In the genomic region with DNA sequence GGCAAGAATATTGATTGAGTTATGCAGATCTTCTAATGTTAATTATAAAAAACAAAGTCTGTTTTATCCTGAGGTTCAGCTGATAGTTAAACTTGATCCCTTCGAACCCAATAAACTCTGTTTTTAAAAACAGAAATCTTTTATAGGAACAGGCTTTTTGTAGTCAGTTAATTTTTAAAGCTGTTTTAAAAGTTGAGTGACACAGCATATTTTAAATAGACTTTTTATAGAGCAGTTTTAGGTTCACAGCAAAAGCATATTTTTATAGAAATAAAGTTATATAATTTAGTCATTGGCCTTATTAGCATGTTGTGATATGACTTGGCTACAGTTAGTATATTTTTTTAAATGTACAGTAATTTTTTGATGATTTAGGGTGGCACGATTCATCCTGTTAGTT, we compare ENCODE assay signal across 24 cellular contexts. TPM values are rescaled to one million over a fixed set of nuclear protein-coding genes. Genes with fewer than 3 reads are reported as not detected.
DNase-seq lines count a peak whose midpoint lies in the region; ATAC-seq, FAIRE-seq and TF ChIP-seq lines count a peak whose summit lies in the region.
"Had no signal": no experiment of that assay in that cellular context is flagged by ENCODE, and none has a peak within 500 bp of the region (broad histone marks: within the 10 kb centered on the region; RNA-seq: fewer than 3 reads in every experiment).

No MANE protein-coding gene starts in this region.

- H3K9me3 ChIP-seq in A549 (no peaks in the 10 kb centered on the region), esophagus muscularis mucosa (no peaks in the 10 kb centered on the region), smooth muscle cell (replicated peaks; ENCODE audit: low read depth) (no peaks in the 10 kb centered on the region)
- H3K9me3 ChIP-seq: left lung had no signal

- H3K4me1 Mint-ChIP-seq in activated CD8-positive, alpha-beta T cell treated with anti-CD3 and anti-CD28 coated beads, Interleukin-2, amount 10 ng/mL, durations not matched to agents 7 days and 5 days (ENCODE audit: low read depth), result peaks cover 22% of the 10 kb centered on the region

- H2AFZ ChIP-seq in smooth muscle cell (ENCODE audit: low read depth), result no peak overlapping the region

- H3K27me3 ChIP-seq in esophagus muscularis mucosa (no peaks in the 10 kb centered on the region), smooth muscle cell (ENCODE audit: low read depth) (no peaks in the 10 kb centered on the region)
- H3K27me3 ChIP-seq: left lung had no signal

- CTCF ChIA-PET in A549 (lab: Yijun Ruan, JAX), result interaction anchor here (1.1 to 3.7 kb wide), 2 partner anchors 43 to 52 kb away, joined by 3 to 12 read pairs; no protein-coding TSS in a partner anchor
- CTCF ChIA-PET in HEK293T (lab: Yijun Ruan, JAX), result no interaction called here
- CTCF ChIA-PET in activated CD8-positive, alpha-beta T cell treated with anti-CD3 and anti-CD28 coated beads, Interleukin-2, amount 10 ng/mL, durations not matched to agents 7 days and 5 days (lab: Charles Lee), result no interaction called here

- peaks cover 99% of the 10 kb centered on the region for H3K79me2 ChIP-seq in smooth muscle cell (ENCODE audit: low read depth)

- no peak for TF ChIP-seq RAD21 in A549 (conservative IDR thresholded peaks at IDR 0.05 in 1 of 2, IDR thresholded peaks at IDR 0.05 in 1 of 2)

- FAIRE-seq in A549 (lab: Jason Lieb, UNC), result no peak
- FAIRE-seq: urothelium cell line had no signal

- TF ChIP-seq POLR2A in A549 (IDR thresholded peaks at IDR 0.05; ENCODE audit: low read length) (no peak), esophagus muscularis mucosa (IDR thresholded peaks at IDR 0.05; ENCODE audit: low read depth) (no peak)

- no peak for ATAC-seq in A549
- ATAC-seq in activated CD8-positive, alpha-beta T cell treated with anti-CD3 and anti-CD28 coated beads, Interleukin-2, amount 10 ng/mL, durations not matched to agents 7 days and 5 days, result no peak
- no peak for ATAC-seq in GM18517 (IDR thresholded peaks at IDR 0.05; ENCODE audit: unreplicated experiment)
- no peak for ATAC-seq in HG03135 (IDR thresholded peaks at IDR 0.05; ENCODE audit: unreplicated experiment)
- ATAC-seq: CD8-positive, alpha-beta T cell; left lung had no signal

- H3K27ac ChIP-seq in A549, result peak overlapping the region; percentile 36 to 70; a peak in 4 of 6 replicates
- H3K27ac ChIP-seq in esophagus muscularis mucosa (replicated peaks in 1 of 4), result peak overlapping the region; percentile 84 to 90 (median 88)
- peak overlapping the region; percentile 70 for H3K27ac ChIP-seq in smooth muscle cell (ENCODE audit: low read depth)

- POLR2A ChIA-PET in A549 (lab: Yijun Ruan, JAX) (no interaction called here), HEK293T (lab: Yijun Ruan, JAX) (no interaction called here)
- POLR2A ChIA-PET in activated CD8-positive, alpha-beta T cell treated with anti-CD3 and anti-CD28 coated beads, Interleukin-2, amount 10 ng/mL, durations not matched to agents 7 days and 5 days (lab: Charles Lee), result no interaction called here

- no peaks in the 10 kb centered on the region for H3F3A ChIP-seq in smooth muscle cell (ENCODE audit: low read depth)

- H4K20me1 ChIP-seq in smooth muscle cell (ENCODE audit: low read depth), result peaks cover 100% of the 10 kb centered on the region

- H3K27me3 Mint-ChIP-seq in activated CD8-positive, alpha-beta T cell treated with anti-CD3 and anti-CD28 coated beads, Interleukin-2, amount 10 ng/mL, durations not matched to agents 7 days and 5 days (ENCODE audit: low read depth), result no peaks in the 10 kb centered on the region

- 85% methylated on average over 2 of the region's 2 CpGs for WGBS in A549 (ENCODE audit: missing lambda C conversion rate)
- WGBS in esophagus muscularis mucosa, result 78% methylated on average over 2 of the region's 2 CpGs
- WGBS in smooth muscle cell (ENCODE audit: low lambda C conversion rate), result 95% methylated on average over 2 of the region's 2 CpGs

- TF ChIP-seq EP300 in A549 (IDR thresholded peaks at IDR 0.05), result no peak
- TF ChIP-seq EP300 in esophagus muscularis mucosa (IDR thresholded peaks at IDR 0.05), result no peak

- no peak overlapping the region for H3K4me3 ChIP-seq in A549
- H3K4me3 ChIP-seq in esophagus muscularis mucosa, result no peak overlapping the region
- H3K4me3 ChIP-seq in smooth muscle cell, result no peak overlapping the region
- H3K4me3 ChIP-seq: left lung had no signal

- intact Hi-C loops in esophagus muscularis mucosa (cut with DNase I), result no loop called here

- H3K9me3 Mint-ChIP-seq in activated CD8-positive, alpha-beta T cell treated with anti-CD3 and anti-CD28 coated beads, Interleukin-2, amount 10 ng/mL, durations not matched to agents 7 days and 5 days (ENCODE audit: insufficient read depth), result no peaks in the 10 kb centered on the region
- H3K9me3 Mint-ChIP-seq: CD8-positive, alpha-beta T cell; neural crest cell had no signal

- H3K36me3 Mint-ChIP-seq in activated CD8-positive, alpha-beta T cell treated with anti-CD3 and anti-CD28 coated beads, Interleukin-2, amount 10 ng/mL, durations not matched to agents 7 days and 5 days (ENCODE audit: low read depth), result peaks cover 8% of the 10 kb centered on the region

- H3K4me1 ChIP-seq in A549 (peaks cover 40% of the 10 kb centered on the region), esophagus muscularis mucosa (peaks cover 62 to 93% (median 88%) of the 10 kb centered on the region in 4 donors), smooth muscle cell (ENCODE audit: low read depth) (no peaks in the 10 kb centered on the region)

- H3K36me3 ChIP-seq in esophagus muscularis mucosa, result no peaks in the 10 kb centered on the region
- no peaks in the 10 kb centered on the region for H3K36me3 ChIP-seq in smooth muscle cell (ENCODE audit: low read depth)
- H3K36me3 ChIP-seq: left lung had no signal

- H3K9ac ChIP-seq in smooth muscle cell (ENCODE audit: low read depth), result no peak overlapping the region

- no peak for DNase-seq in A549 (ENCODE audit: low read depth in 1 of 2, low spot score in 1 of 2)
- DNase-seq in HEK293T (ENCODE audit: extremely low spot score), result no peak
- DNase-seq in esophagus muscularis mucosa (ENCODE audit: extremely low spot score), result no peak
- DNase-seq in smooth muscle cell (lab: John Stamatoyannopoulos, UW; ENCODE audit: unreplicated experiment), result no peak
- no peak for DNase-seq in activated CD8-positive, alpha-beta T cell treated with anti-CD3 and anti-CD28 coated beads, Interleukin-2, amount 10 ng/mL, durations not matched to agents 7 days and 5 days
- DNase-seq in NCI-H446 treated with DMSO at 0.1 percent for 48 hours (lab: John Stamatoyannopoulos, UW), result no peak
- DNase-seq: activated CD4-positive, alpha-beta T cell treated with anti-CD3 and anti-CD28 coated beads, Interleukin-2, amount 50 U/mL, for 4 hours; activated naive CD4-positive, alpha-beta T cell treated with anti-CD3 and anti-CD28 coated beads, Interleukin-2, amount 50 U/mL, for 16 hours; CD8-positive, alpha-beta T cell; cerebellar nuclear complex; DMS79 treated with DMSO at 0.1 percent for 48 hours; effector memory CD4-positive, alpha-beta T cell; head of caudate nucleus; NCI-H1048; NCI-H2081 treated with DMSO at 0.1 percent for 48 hours; NCI-H510A; NK-92 treated with Interleukin-12 subunit alpha and Interleukin-12 subunit beta, amount 100 ng/mL, for 24 hours; stimulated activated CD4-positive, alpha-beta T cell treated with anti-CD3 and anti-CD28 coated beads, Interleukin-15, amount 100 ng/mL, for 24 hours; stimulated activated naive CD4-positive, alpha-beta T cell had no signal

- H3K4me2 ChIP-seq in A549 (peak overlapping the region; percentile 15; the same call in 2 of the 3 replicates), smooth muscle cell (no peak overlapping the region)

- no peak overlapping the region for H3K4me3 Mint-ChIP-seq in activated CD8-positive, alpha-beta T cell treated with anti-CD3 and anti-CD28 coated beads, Interleukin-2, amount 10 ng/mL, durations not matched to agents 7 days and 5 days
- H3K4me3 Mint-ChIP-seq: CD8-positive, alpha-beta T cell; neural crest cell had no signal

- TF ChIP-seq CTCF in A549 (IDR thresholded peaks at IDR 0.05), result no peak
- no peak for TF ChIP-seq CTCF in esophagus muscularis mucosa (IDR thresholded peaks at IDR 0.05)
- no peak for TF ChIP-seq CTCF in smooth muscle cell (IDR thresholded peaks at IDR 0.05; ENCODE audit: borderline replicate concordance, insufficient read depth, poor library complexity, severe bottlenecking)

- H3K27ac Mint-ChIP-seq in activated CD8-positive, alpha-beta T cell treated with anti-CD3 and anti-CD28 coated beads, Interleukin-2, amount 10 ng/mL, durations not matched to agents 7 days and 5 days, result no peak overlapping the region

TF ChIP-seq in A549, 52 proteins besides CTCF, POLR2A, EP300 and RAD21 (continues in another document):
- peak; percentile 48 for TF ChIP-seq MAFK (IDR thresholded peaks at IDR 0.05; ENCODE audit: partially characterized antibody)

TF ChIP-seq in HEK293T, 16 proteins besides CTCF, POLR2A, EP300 and RAD21:
- TF ChIP-seq PKNOX1 (IDR thresholded peaks at IDR 0.05) (peak; percentile 56; the same call in 1 of the 2 replicates), HDGF (IDR thresholded peaks at IDR 0.05; ENCODE audit: borderline replicate concordance) (no peak), L3MBTL2 (conservative IDR thresholded peaks at IDR 0.05) (no peak)

RNA-seq across cellular contexts. Expression of gene FOXK1, which starts 11.1 kb away (rescaled TPM):
- polyA plus RNA-seq in A549 (2011; rRNA removed) (6.8 and 8.3 TPM in 2 replicates), A549 (2017; fragmentation: RNase III; extraction: RNeasy Plus Mini Kit Qiagen cat#74134 plus additional on column Dnase treatment) (9.8 to 10.9 TPM (median 10.2 TPM) in 3 replicates), smooth muscle cell (6.0 and 8.5 TPM in 2 replicates)
- polyA plus RNA-seq in A549 (2012; cell fraction: cytosol; rRNA removed), result 7.4 and 10.0 TPM in 2 replicates
- polyA plus RNA-seq in A549 (2012; cell fraction: nucleus; rRNA removed), result 27.5 and 29.2 TPM in 2 replicates
- 15.7 and 19.4 TPM in 2 replicates for polyA minus RNA-seq in A549 (2011; rRNA and poly(A)+ RNA removed)
- total RNA-seq in esophagus muscularis mucosa (10 to 100 TPM; 23.4 to 46.1 (median 36.3) TPM), smooth muscle cell (10.4 and 11.6 TPM in 2 replicates)
- 10 to 100 TPM; 26.8 to 28.5 TPM for total RNA-seq in activated CD8-positive, alpha-beta T cell treated with anti-CD3 and anti-CD28 coated beads, Interleukin-2, amount 10 ng/mL, durations not matched to agents 7 days and 5 days
